ENCODE assay signal across 16 cellular contexts in the genomic region with DNA sequence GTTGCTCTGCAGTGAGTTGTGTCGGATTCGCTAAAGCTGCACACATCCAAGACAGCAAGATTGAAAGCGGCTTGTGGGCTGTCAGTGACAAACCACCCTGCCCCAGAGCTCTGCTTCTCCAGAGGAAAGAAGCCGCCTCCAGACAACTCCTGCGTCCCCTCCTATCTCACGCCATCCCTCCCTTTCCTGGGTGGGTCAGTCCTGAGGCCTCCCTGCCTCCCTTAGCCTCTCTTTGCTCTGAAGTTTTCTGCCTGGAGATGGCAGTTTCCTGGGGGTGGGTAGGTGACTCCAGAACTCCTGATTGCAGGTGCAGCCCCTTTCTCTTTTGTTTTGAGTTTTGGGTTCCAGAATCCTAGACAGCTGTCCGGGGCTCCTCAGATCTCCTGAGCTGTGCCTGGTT.
A peak's percentile ranks its signal among the peaks of the same experiment; 100 is the strongest.
DNase-seq lines count a peak whose midpoint lies in the region; ATAC-seq and TF ChIP-seq lines count a peak whose summit lies in the region.
"Had no signal": no experiment of that assay in that cellular context is flagged by ENCODE, and none has a peak within 500 bp of the region (broad histone marks: within the 10 kb centered on the region; RNA-seq: fewer than 3 reads in every experiment).

No MANE protein-coding gene starts in this region.

- 74% methylated on average over 6 of the region's 7 CpGs for WGBS in esophagus muscularis mucosa
- 83 to 84% methylated on average over 7 of the region's 7 CpGs for WGBS in lower leg skin, 2 donors
- WGBS in suprapubic skin, result 76% methylated on average over 7 of the region's 7 CpGs

- no peaks in the 10 kb centered on the region for H3K9me3 ChIP-seq in esophagus muscularis mucosa
- H3K9me3 ChIP-seq in suprapubic skin, result no peaks in the 10 kb centered on the region
- no peaks in the 10 kb centered on the region for H3K9me3 ChIP-seq in uterus
- H3K9me3 ChIP-seq: HAP-1 had no signal

- no peak overlapping the region for H3K27ac ChIP-seq in esophagus muscularis mucosa (replicated peaks in 1 of 4)
- H3K27ac ChIP-seq in suprapubic skin, result no peak overlapping the region
- H3K27ac ChIP-seq in uterus, result no peak overlapping the region

- TF ChIP-seq EP300 in esophagus muscularis mucosa (IDR thresholded peaks at IDR 0.05), result no peak
- no peak for TF ChIP-seq EP300 in suprapubic skin (IDR thresholded peaks at IDR 0.05)

- no peaks in the 10 kb centered on the region for H3K4me1 ChIP-seq in esophagus muscularis mucosa
- no peaks in the 10 kb centered on the region for H3K4me1 ChIP-seq in suprapubic skin
- H3K4me1 ChIP-seq in uterus, result no peaks in the 10 kb centered on the region
- H3K4me1 ChIP-seq: HAP-1 had no signal

- H3K36me3 Mint-ChIP-seq in type B pancreatic cell, result no peaks in the 10 kb centered on the region
- H3K36me3 Mint-ChIP-seq in activated CD4-positive, alpha-beta T cell treated with anti-CD3 and anti-CD28 coated beads for 36 hours (ENCODE audit: low read depth), result no peaks in the 10 kb centered on the region
- H3K36me3 Mint-ChIP-seq: CD4-positive, alpha-beta memory T cell had no signal

- TF ChIP-seq POLR2A in esophagus muscularis mucosa (IDR thresholded peaks at IDR 0.05; ENCODE audit: low read depth) (no peak), lower leg skin (IDR thresholded peaks at IDR 0.05) (no peak), suprapubic skin (IDR thresholded peaks at IDR 0.05) (no peak), uterus (IDR thresholded peaks at IDR 0.05) (no peak)

- H3K36me3 ChIP-seq in esophagus muscularis mucosa (no peaks in the 10 kb centered on the region), suprapubic skin (no peaks in the 10 kb centered on the region), uterus (no peaks in the 10 kb centered on the region)
- H3K36me3 ChIP-seq: HAP-1 had no signal

- peaks cover 26% of the 10 kb centered on the region for H3K4me1 Mint-ChIP-seq in type B pancreatic cell (ENCODE audit: unreplicated experiment)
- H3K4me1 Mint-ChIP-seq in activated CD4-positive, alpha-beta T cell treated with anti-CD3 and anti-CD28 coated beads for 36 hours, result no peaks in the 10 kb centered on the region
- H3K4me1 Mint-ChIP-seq: CD4-positive, alpha-beta memory T cell had no signal

- H3K9me3 Mint-ChIP-seq in type B pancreatic cell, result no peaks in the 10 kb centered on the region
- H3K9me3 Mint-ChIP-seq in activated CD4-positive, alpha-beta T cell treated with anti-CD3 and anti-CD28 coated beads for 36 hours (ENCODE audit: low read depth), result no peaks in the 10 kb centered on the region

- no peak overlapping the region for H3K4me3 Mint-ChIP-seq in type B pancreatic cell
- no peak overlapping the region for H3K4me3 Mint-ChIP-seq in activated CD4-positive, alpha-beta T cell treated with anti-CD3 and anti-CD28 coated beads for 36 hours
- H3K4me3 Mint-ChIP-seq: CD4-positive, alpha-beta memory T cell; HFFc6 had no signal

- H3K27ac Mint-ChIP-seq in type B pancreatic cell, result no peak overlapping the region
- H3K27ac Mint-ChIP-seq in activated CD4-positive, alpha-beta T cell treated with anti-CD3 and anti-CD28 coated beads for 36 hours, result no peak overlapping the region
- H3K27ac Mint-ChIP-seq: HFFc6 had no signal

- intact Hi-C loops in esophagus muscularis mucosa (cut with DNase I) (no loop called here), lower leg skin (cut with DNase I; ENCODE audit: low total_unique reads) (no loop called here), uterus (cut with DNase I; ENCODE audit: low total_unique reads) (no loop called here)
- intact Hi-C loops in activated CD4-positive, alpha-beta T cell treated with anti-CD3 and anti-CD28 coated beads for 36 hours (cut with DNase I, micrococcal nuclease), result no loop called here

- CTCF ChIA-PET in activated CD4-positive, alpha-beta T cell treated with anti-CD3 and anti-CD28 coated beads for 36 hours (lab: Charles Lee), result no interaction called here

- ATAC-seq in activated CD4-positive, alpha-beta T cell treated with anti-CD3 and anti-CD28 coated beads for 36 hours, result no peak

- POLR2A ChIA-PET in activated CD4-positive, alpha-beta T cell treated with anti-CD3 and anti-CD28 coated beads for 36 hours (lab: Charles Lee), result no interaction called here

- TF ChIP-seq CTCF in esophagus muscularis mucosa (IDR thresholded peaks at IDR 0.05) (no peak), lower leg skin (IDR thresholded peaks at IDR 0.05) (no peak), type B pancreatic cell (conservative IDR thresholded peaks at IDR 0.05) (no peak), suprapubic skin (IDR thresholded peaks at IDR 0.05) (no peak), uterus (IDR thresholded peaks at IDR 0.05) (no peak)

- H3K4me3 ChIP-seq in esophagus muscularis mucosa (no peak overlapping the region), lower leg skin (ENCODE audit: low read depth, poor library complexity, severe bottlenecking) (no peak overlapping the region), suprapubic skin (no peak overlapping the region), uterus (no peak overlapping the region)
- H3K4me3 ChIP-seq: HAP-1 had no signal

- H3K27me3 Mint-ChIP-seq in type B pancreatic cell, result peaks cover 8% of the 10 kb centered on the region
- peaks cover 25% of the 10 kb centered on the region for H3K27me3 Mint-ChIP-seq in activated CD4-positive, alpha-beta T cell treated with anti-CD3 and anti-CD28 coated beads for 36 hours

- DNase-seq in esophagus muscularis mucosa (ENCODE audit: extremely low spot score), result peak; percentile 87
- DNase-seq in lower leg skin (ENCODE audit: low spot score in 2 of 2), result peak; percentile 1 to 61
- DNase-seq in type B pancreatic cell (ENCODE audit: extremely low spot score, unreplicated experiment), result peak; percentile 48
- no peak for DNase-seq in activated CD4-positive, alpha-beta T cell treated with anti-CD3 and anti-CD28 coated beads for 36 hours
- DNase-seq in suprapubic skin (ENCODE audit: low spot score in 2 of 2), result no peak
- no peak for DNase-seq in uterus
- DNase-seq: C1 segment of cervical spinal cord; Calu3; CD4-positive, alpha-beta memory T cell; COR-L47; DMS53; DMS79 treated with DMSO at 0.1 percent for 48 hours; GF-D8; GOT3; HFFc6 had no signal

- peaks cover 0 to 22% (median 0%) of the 10 kb centered on the region in 4 donors for H3K27me3 ChIP-seq in esophagus muscularis mucosa
- no peaks in the 10 kb centered on the region for H3K27me3 ChIP-seq in suprapubic skin
- no peaks in the 10 kb centered on the region for H3K27me3 ChIP-seq in uterus

Comparison
In these comparisons a context has a peak if more than half of its experiments do, and no peak if none do; other contexts are left out.
1. DNase-seq: peak in esophagus muscularis mucosa (single experiment), lower leg skin (2 of 2) and type B pancreatic cell (single experiment); none in activated CD4-positive, alpha-beta T cell treated with anti-CD3 and anti-CD28 coated beads for 36 hours (single experiment), suprapubic skin (0 of 2) and uterus (0 of 2).